Comparison of ENCODE assay signal across 8 cellular contexts in the genomic region with DNA sequence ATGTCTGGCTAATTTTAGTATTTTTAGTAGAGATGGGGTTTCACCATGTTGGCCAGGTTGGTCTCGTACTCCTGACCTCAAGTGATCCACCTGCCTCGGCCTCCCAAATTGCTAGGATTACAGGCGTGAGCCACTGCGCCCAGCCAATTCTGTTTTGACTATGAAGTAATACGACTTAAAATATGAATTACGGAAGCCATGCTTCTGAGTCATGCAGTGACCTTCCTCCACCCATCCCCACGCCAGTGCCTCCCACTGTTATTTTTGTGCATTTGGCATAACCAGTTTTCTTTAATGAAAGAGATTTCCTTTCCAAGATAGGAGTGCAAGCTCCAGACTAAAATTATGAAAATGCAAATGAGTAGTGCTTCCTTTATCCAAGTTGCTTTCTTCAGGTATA.
DNase-seq lines count a peak whose midpoint lies in the region; ATAC-seq, FAIRE-seq and TF ChIP-seq lines count a peak whose summit lies in the region.
"Not testable (repeated sequence)": the region's sequence is repeated elsewhere in the genome, so short reads cannot be mapped to it uniquely, and the experiment has no call there.

No MANE protein-coding gene starts in this region.

- H3K9ac ChIP-seq in endothelial cell of umbilical vein (replicated peaks; ENCODE audit: extremely low read depth, insufficient read depth, low read length), result peak overlapping the region; percentile 96

- not testable (repeated sequence) for H2AFZ ChIP-seq in endothelial cell of umbilical vein (ENCODE audit: low read depth, low read length)

- not testable (repeated sequence) for H3K4me3 ChIP-seq in ascending aorta, heart right ventricle, lower lobe of right lung, sigmoid colon, upper lobe of right lung
- H3K4me3 ChIP-seq in endothelial cell of umbilical vein (replicated peaks in 1 of 3; ENCODE audit: insufficient read depth in 1 of 3, low read depth in 1 of 3, low read length in 3 of 3), result peak overlapping the region in 1 of 3 experiments; percentile 4

- not testable (repeated sequence) for TF ChIP-seq POLR2A in endothelial cell of umbilical vein (IDR thresholded peaks at IDR 0.05; ENCODE audit: low read depth, low read length); sigmoid colon (IDR thresholded peaks at IDR 0.05)

- H3K9me1 ChIP-seq in endothelial cell of umbilical vein (replicated peaks; ENCODE audit: control insufficient read depth, extremely low read depth, insufficient read depth, low read length), result not testable (repeated sequence)

- peak overlapping the region; percentile 50 to 65 for H3K27ac ChIP-seq in ascending aorta
- H3K27ac ChIP-seq in endothelial cell of umbilical vein (ENCODE audit: insufficient read depth, low read depth, low read length), result peak overlapping the region; percentile 99
- peak overlapping the region in 9 of 10 donors; percentile 33 to 89 (median 71) for H3K27ac ChIP-seq in heart right ventricle
- H3K27ac ChIP-seq in lower lobe of right lung, result peak overlapping the region; percentile 69
- H3K27ac ChIP-seq in sigmoid colon, result peak overlapping the region; percentile 37 to 59 (median 48)
- H3K27ac ChIP-seq in upper lobe of right lung, result peak overlapping the region; percentile 80

- TF ChIP-seq EP300 in sigmoid colon (IDR thresholded peaks at IDR 0.05), result not testable (repeated sequence)

- CTCF ChIA-PET in endothelial cell of umbilical vein (lab: Charles Lee), result interaction anchor here (0.9 to 4.6 kb wide), 8 partner anchors 8 to 150 kb away, joined by 3 to 50 read pairs (median 8); partner anchors contain the start of gene DAB2

- not testable (repeated sequence) for H3K36me3 ChIP-seq in ascending aorta; endothelial cell of umbilical vein (ENCODE audit: control insufficient read depth in 2 of 2, extremely low read depth in 1 of 2, insufficient read depth in 2 of 2, low read length in 2 of 2); heart right ventricle; lower lobe of right lung; sigmoid colon; upper lobe of right lung

- not testable (repeated sequence) for TF ChIP-seq CTCF in ascending aorta (IDR thresholded peaks at IDR 0.05); endothelial cell of umbilical vein (IDR thresholded peaks at IDR 0.05; ENCODE audit: extremely low read depth in 1 of 2, insufficient read depth in 1 of 2, low read depth in 1 of 2, low read length in 2 of 2); heart right ventricle (IDR thresholded peaks at IDR 0.05); lower lobe of right lung (IDR thresholded peaks at IDR 0.05); sigmoid colon (IDR thresholded peaks at IDR 0.05); upper lobe of right lung (IDR thresholded peaks at IDR 0.05)

- peak; percentile 62 to 92 (median 84) for ATAC-seq in heart right ventricle
- ATAC-seq in lower lobe of right lung, result peak; percentile 80 to 83
- ATAC-seq in upper lobe of right lung, result peak; percentile 85

- not testable (repeated sequence) for H3K79me2 ChIP-seq in endothelial cell of umbilical vein (ENCODE audit: control insufficient read depth, insufficient read depth, low read length)

- peak overlapping the region; percentile 81 for H3K4me2 ChIP-seq in endothelial cell of umbilical vein (ENCODE audit: insufficient read depth, low read length)

- H3K4me1 ChIP-seq in ascending aorta, result peaks cover 0 to 11% of the 10 kb centered on the region in 2 donors
- H3K4me1 ChIP-seq in endothelial cell of umbilical vein (ENCODE audit: control insufficient read depth, extremely low read depth, insufficient read depth, low read length), result peaks cover 39% of the 10 kb centered on the region
- H3K4me1 ChIP-seq in heart right ventricle, result peaks cover 0 to 38% (median 20%) of the 10 kb centered on the region in 9 donors
- peaks cover 24% of the 10 kb centered on the region for H3K4me1 ChIP-seq in lower lobe of right lung
- H3K4me1 ChIP-seq in sigmoid colon, upper lobe of right lung: not testable (repeated sequence)

- intact Hi-C loops in ascending aorta (cut with DNase I); lower lobe of right lung (cut with DNase I); sigmoid colon (cut with DNase I); upper lobe of right lung (cut with DNase I): not testable (repeated sequence)
- intact Hi-C loops in endothelial cell of umbilical vein (cut with micrococcal nuclease) (loop anchor here (1.0 to 2.0 kb wide), 2 partner anchors 25 to 165 kb away; no protein-coding TSS in a partner anchor), heart right ventricle (cut with DNase I) (loop anchor here in 2 of 10 donors (5.0 kb wide), 2 partner anchors 98 to 103 kb away; partner anchors contain the start of gene DAB2 (in 1 of the 2))

- FAIRE-seq in endothelial cell of umbilical vein (lab: Jason Lieb, UNC), result peak; percentile 80

- not testable (repeated sequence) for H3K27me3 ChIP-seq in ascending aorta; endothelial cell of umbilical vein (ENCODE audit: control insufficient read depth in 2 of 2, insufficient read depth in 2 of 2, low read length in 2 of 2); heart right ventricle; lower lobe of right lung (ENCODE audit: low read depth); sigmoid colon; upper lobe of right lung

- H3K9me3 ChIP-seq in ascending aorta; endothelial cell of umbilical vein (replicated peaks; ENCODE audit: control insufficient read depth, insufficient read depth, low read length); heart right ventricle; lower lobe of right lung; sigmoid colon; upper lobe of right lung: not testable (repeated sequence)

- POLR2A ChIA-PET in endothelial cell of umbilical vein (lab: Charles Lee), result interaction anchor here (0.6 to 3.3 kb wide), 6 partner anchors 9 to 101 kb away, joined by 3 to 34 read pairs (median 4); partner anchors contain the start of gene DAB2

- not testable (repeated sequence) for H4K20me1 ChIP-seq in endothelial cell of umbilical vein (replicated peaks; ENCODE audit: control insufficient read depth, extremely low read depth, insufficient read depth, low read length)

- not testable (repeated sequence) for BruUV-seq in endothelial cell of umbilical vein (replicated peaks; lab: Mats Ljungman, UMichigan)

- WGBS in heart right ventricle, 2 donors, result 57 to 71% methylated on average over 7 of the region's 7 CpGs
- 81 to 87% methylated on average over 7 of the region's 7 CpGs for WGBS in sigmoid colon, 2 donors

- DNase-seq in CD1c-positive myeloid dendritic cell (ENCODE audit: extremely low spot score) (peak; percentile 87), NOMO-1 (lab: John Stamatoyannopoulos, UW; ENCODE audit: unreplicated experiment in 2 of 2) (peak; percentile 16 to 49), ascending aorta (ENCODE audit: low spot score in 2 of 2) (peak; percentile 10 to 79), endothelial cell of umbilical vein (ENCODE audit: low read depth, low spot score) (peak; percentile 97), heart right ventricle (peak; percentile 20 to 63), lower lobe of right lung (peak; percentile 50), sigmoid colon (peak; percentile 66), upper lobe of right lung (peak; percentile 63)

- dilution Hi-C loops in endothelial cell of umbilical vein (cut with MboI; ENCODE audit: extremely low pct_ligation_motif_present, low sequenced_read_pairs), result loop anchor here (25.0 kb wide), 1 partner anchor 113 kb away; the partner anchor contains the start of gene DAB2

TF ChIP-seq in endothelial cell of umbilical vein, 7 proteins besides CTCF, POLR2A, EP300 and RAD21:
- TF ChIP-seq FOS (IDR thresholded peaks at IDR 0.05; ENCODE audit: borderline replicate concordance, insufficient read depth, low read length) (peak; percentile 87), POLR2AphosphoS5 (IDR thresholded peaks at IDR 0.05; ENCODE audit: insufficient read depth, low read depth, low read length) (peak; percentile 54), JUN (IDR thresholded peaks at IDR 0.05; ENCODE audit: borderline replicate concordance, insufficient read depth, insufficient read length, low read depth) (peak; percentile 97), GATA2 (IDR thresholded peaks at IDR 0.05; ENCODE audit: insufficient read depth, insufficient read length, low read depth, low read length) (peak; percentile 61), MYC (IDR thresholded peaks at IDR 0.05; ENCODE audit: low read depth, low read length) (peak; percentile 50)

Comparison
In these comparisons a context has a peak if more than half of its experiments do, and no peak if none do; other contexts are left out.
1. DNase-seq: peak in every context shown above with its lines; median percentile 97 in endothelial cell of umbilical vein; 87 in CD1c-positive myeloid dendritic cell; 66 in sigmoid colon; 63 in upper lobe of right lung; 50 in lower lobe of right lung; 44 in ascending aorta; 42 in heart right ventricle; 32 in NOMO-1.
2. H3K27ac ChIP-seq: peak in every context shown above with its lines; median percentile 99 in endothelial cell of umbilical vein; 80 in upper lobe of right lung; 71 in heart right ventricle; 69 in lower lobe of right lung; 58 in ascending aorta; 48 in sigmoid colon.